In genomic region chr11:103682318-103683184, GRCh38 we compare ENCODE assay signal across 9 cellular contexts.
DNase-seq lines count a peak whose midpoint lies in the region; ATAC-seq, FAIRE-seq and TF ChIP-seq lines count a peak whose summit lies in the region.
"Had no signal": no experiment of that assay in that cellular context is flagged by ENCODE, and none has a peak within 500 bp of the region (broad histone marks: within the 10 kb centered on the region; RNA-seq: fewer than 3 reads in every experiment).

No MANE protein-coding gene starts in this region.

- H3K27ac Mint-ChIP-seq in activated T-cell treated with anti-CD3 and anti-CD28 coated beads, Interleukin-2, amount 50 U/mL, for 24 hours, result no peak overlapping the region
- H3K27ac Mint-ChIP-seq: dendritic cell treated with granulocyte-macrophage colony-stimulating factor and Interleukin-4, amounts not matched to agents 40 ng/mL and 50 ng/mL, for 4 days had no signal

- no peak overlapping the region for H3K27ac ChIP-seq in OCI-LY1 (ENCODE audit: low read depth, low read length, poor library complexity, severe bottlenecking)

- TF ChIP-seq CTCF in OCI-LY1 (IDR thresholded peaks at IDR 0.05; ENCODE audit: low read length) (peak; percentile 90), fibroblast of villous mesenchyme (IDR thresholded peaks at IDR 0.05; ENCODE audit: insufficient read depth, low read depth, low read length) (peak; percentile 87)

- H2AFZ ChIP-seq in OCI-LY1 (ENCODE audit: low read length), result no peak overlapping the region
- peak overlapping the region; percentile 62 for H2AFZ ChIP-seq in neuron (ENCODE audit: low read depth, low read length)

- H3K36me3 Mint-ChIP-seq in activated T-cell treated with anti-CD3 and anti-CD28 coated beads, Interleukin-2, amount 50 U/mL, for 24 hours (ENCODE audit: low read depth), result no peaks in the 10 kb centered on the region

- ATAC-seq in GM21526 (IDR thresholded peaks at IDR 0.05; ENCODE audit: low FRiP score, unreplicated experiment), result peak; percentile 99

- H3K27me3 ChIP-seq in OCI-LY1 (ENCODE audit: insufficient read depth, low read length) (no peaks in the 10 kb centered on the region), neuron (ENCODE audit: insufficient read depth, low read length) (no peaks in the 10 kb centered on the region)

- peaks cover 13% of the 10 kb centered on the region for H3K4me1 ChIP-seq in OCI-LY1 (ENCODE audit: insufficient read depth, low read length, severe bottlenecking)
- peaks cover 7% of the 10 kb centered on the region for H3K4me1 ChIP-seq in neuron (ENCODE audit: insufficient read depth, low read length)

- H3K9ac ChIP-seq in OCI-LY1 (ENCODE audit: low read length), result no peak overlapping the region

- H3K4me3 Mint-ChIP-seq in activated T-cell treated with anti-CD3 and anti-CD28 coated beads, Interleukin-2, amount 50 U/mL, for 24 hours, result no peak overlapping the region
- H3K4me3 Mint-ChIP-seq: dendritic cell treated with granulocyte-macrophage colony-stimulating factor and Interleukin-4, amounts not matched to agents 40 ng/mL and 50 ng/mL, for 4 days had no signal

- peaks cover 3% of the 10 kb centered on the region for H3K27me3 Mint-ChIP-seq in activated T-cell treated with anti-CD3 and anti-CD28 coated beads, Interleukin-2, amount 50 U/mL, for 24 hours
- H3K27me3 Mint-ChIP-seq: dendritic cell treated with granulocyte-macrophage colony-stimulating factor and Interleukin-4, amounts not matched to agents 40 ng/mL and 50 ng/mL, for 4 days had no signal

- H3K4me3 ChIP-seq in OCI-LY1 (ENCODE audit: low read depth, low read length, poor library complexity, severe bottlenecking), result no peak overlapping the region
- H3K4me3 ChIP-seq in fibroblast of villous mesenchyme (ENCODE audit: low read depth, low read length), result no peak overlapping the region
- H3K4me3 ChIP-seq in neuron (ENCODE audit: low read length), result no peak overlapping the region

- no peaks in the 10 kb centered on the region for H3K9me2 ChIP-seq in OCI-LY1 (ENCODE audit: low read depth, low read length)

- no peaks in the 10 kb centered on the region for H3K9me3 ChIP-seq in OCI-LY1 (ENCODE audit: low read length)
- peaks cover under 1% of the 10 kb centered on the region for H3K9me3 ChIP-seq in neuron (ENCODE audit: low read length)

- no peaks in the 10 kb centered on the region for H4K20me1 ChIP-seq in OCI-LY1 (ENCODE audit: insufficient read depth, low read length)

- peaks cover 4% of the 10 kb centered on the region for H3K4me1 Mint-ChIP-seq in activated T-cell treated with anti-CD3 and anti-CD28 coated beads, Interleukin-2, amount 50 U/mL, for 24 hours (ENCODE audit: low read depth)

- H3K36me3 ChIP-seq in OCI-LY1 (ENCODE audit: insufficient read depth, low read length), result no peaks in the 10 kb centered on the region
- no peaks in the 10 kb centered on the region for H3K36me3 ChIP-seq in neuron (ENCODE audit: insufficient read depth, low read length)

- H3K4me2 ChIP-seq in OCI-LY1 (ENCODE audit: low read length), result peak overlapping the region; percentile 1; the same call in 1 of the 2 replicates

- no peaks in the 10 kb centered on the region for H3K79me2 ChIP-seq in OCI-LY1 (ENCODE audit: insufficient read depth, low read length)

- FAIRE-seq in urothelium cell line (lab: Jason Lieb, UNC), result peak; percentile 85

- H3F3A ChIP-seq in OCI-LY1 (ENCODE audit: insufficient read depth, low read length), result no peaks in the 10 kb centered on the region

- H3K9me3 Mint-ChIP-seq in activated T-cell treated with anti-CD3 and anti-CD28 coated beads, Interleukin-2, amount 50 U/mL, for 24 hours, result no peaks in the 10 kb centered on the region
- H3K9me3 Mint-ChIP-seq: dendritic cell treated with granulocyte-macrophage colony-stimulating factor and Interleukin-4, amounts not matched to agents 40 ng/mL and 50 ng/mL, for 4 days had no signal

- DNase-seq in Daoy (ENCODE audit: low read depth) (peak; percentile 4), HT-29 (ENCODE audit: low spot score) (peak; percentile 89), fibroblast of villous mesenchyme (ENCODE audit: low read depth) (peak; percentile 76), urothelium cell line (ENCODE audit: low spot score) (peak; percentile 71)
- peak; percentile 32 for DNase-seq in activated T-cell treated with anti-CD3 and anti-CD28 coated beads, Interleukin-2, amount 50 U/mL, for 24 hours

Comparison
In these comparisons a context has a peak if more than half of its experiments do, and no peak if none do; other contexts are left out.
1. DNase-seq: peak in every context shown above with its lines; median percentile 89 in HT-29; 76 in fibroblast of villous mesenchyme; 71 in urothelium cell line; 32 in activated T-cell treated with anti-CD3 and anti-CD28 coated beads, Interleukin-2, amount 50 U/mL, for 24 hours; 4 in Daoy.